Comparison of ENCODE assay signal across 23 cellular contexts in the genomic region with DNA sequence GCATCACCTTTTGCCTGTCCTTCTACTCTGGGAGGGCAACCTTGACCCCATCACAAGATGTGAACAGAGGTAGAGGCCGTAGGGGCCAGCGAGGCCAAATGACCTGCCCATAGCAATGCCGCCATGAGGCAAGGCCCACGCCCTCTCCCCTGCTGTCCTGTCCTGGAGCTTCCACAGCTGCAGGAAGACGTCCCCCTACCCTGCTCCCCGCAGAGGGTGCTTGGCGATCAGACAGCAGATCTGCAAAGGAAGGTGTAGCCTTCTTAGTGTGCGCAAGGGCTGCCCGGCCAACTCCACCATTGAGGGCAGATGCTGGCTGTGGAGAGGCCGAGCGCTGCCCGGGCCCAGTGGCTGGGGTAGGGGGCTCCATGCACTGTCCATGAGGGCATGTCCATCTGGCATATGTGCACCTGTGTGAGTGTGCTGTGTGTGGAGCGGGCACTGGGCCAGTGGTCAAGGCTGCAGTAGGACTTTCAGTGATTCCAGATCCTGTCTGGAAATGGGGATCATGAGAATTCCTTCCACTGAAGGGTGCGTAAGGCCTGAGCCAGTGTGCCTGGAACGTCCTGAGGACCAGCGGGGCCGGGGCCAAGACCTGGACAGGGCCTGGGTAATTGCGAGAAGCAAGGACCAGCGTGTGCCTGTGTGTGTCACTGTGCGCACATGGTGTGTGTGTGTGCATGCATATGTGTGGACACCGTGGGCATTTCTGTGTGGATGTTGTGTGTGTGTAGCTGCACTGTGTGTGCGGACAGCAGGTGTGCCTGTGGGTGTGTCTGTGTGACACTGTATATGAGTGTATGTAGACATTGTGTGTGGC. TPM values are rescaled to one million over a fixed set of nuclear protein-coding genes. Genes with fewer than 3 reads are reported as not detected.
DNase-seq lines count a peak whose midpoint lies in the region; ATAC-seq and TF ChIP-seq lines count a peak whose summit lies in the region.
"Had no signal": no experiment of that assay in that cellular context is flagged by ENCODE, and none has a peak within 500 bp of the region (broad histone marks: within the 10 kb centered on the region; RNA-seq: fewer than 3 reads in every experiment).

No MANE protein-coding gene starts in this region.

- no peak overlapping the region for H2AFZ ChIP-seq in osteoblast (ENCODE audit: low read length)
- H2AFZ ChIP-seq: PC-9 had no signal

- H3K79me2 ChIP-seq in osteoblast (ENCODE audit: insufficient read depth, low read length), result no peaks in the 10 kb centered on the region

- H3K9me3 ChIP-seq in left lung (no peaks in the 10 kb centered on the region), osteoblast (ENCODE audit: low read depth, low read length) (no peaks in the 10 kb centered on the region), tibial artery (no peaks in the 10 kb centered on the region)
- H3K9me3 ChIP-seq: BE2C had no signal

- H3K27me3 Mint-ChIP-seq in natural killer cell treated with Interleukin-12 subunit alpha and Interleukin-12 subunit beta and Interleukin-15 and Interleukin-18, amount 100 ng/mL, for 72 hours, result peaks cover 0 to 5% of the 10 kb centered on the region in 2 donors
- H3K27me3 Mint-ChIP-seq in natural killer cell (ENCODE audit: low read depth in 2 of 2), result no peaks in the 10 kb centered on the region

- intact Hi-C loops in natural killer cell (cut with micrococcal nuclease), result loop anchor here (5.0 kb wide), 1 partner anchor 34 kb away; no protein-coding TSS in a partner anchor
- intact Hi-C loops in left lung (cut with DNase I), result no loop called here
- intact Hi-C loops in tibial artery (cut with DNase I; ENCODE audit: low total_unique reads), result no loop called here

- no peak overlapping the region for H3K4me3 Mint-ChIP-seq in natural killer cell treated with Interleukin-12 subunit alpha and Interleukin-12 subunit beta and Interleukin-15 and Interleukin-18, amount 100 ng/mL, for 72 hours
- H3K4me3 Mint-ChIP-seq in natural killer cell, result no peak overlapping the region
- H3K4me3 Mint-ChIP-seq: H9, HFFc6 had no signal

- H3K27ac ChIP-seq in left lung, result no peak overlapping the region
- H3K27ac ChIP-seq in osteoblast (ENCODE audit: low read depth, low read length), result no peak overlapping the region
- H3K27ac ChIP-seq in tibial artery, result no peak overlapping the region
- H3K27ac ChIP-seq: HL-60, PC-9 had no signal

- H3K4me2 ChIP-seq in osteoblast (ENCODE audit: insufficient read depth, low read length), result no peak overlapping the region
- H3K4me2 ChIP-seq: PC-9 had no signal

- ATAC-seq in natural killer cell treated with Interleukin-12 subunit alpha and Interleukin-12 subunit beta and Interleukin-15 and Interleukin-18, amount 100 ng/mL, for 72 hours, result no peak
- ATAC-seq in natural killer cell, result no peak
- no peak for ATAC-seq in left lung

- no peak overlapping the region for H3K4me3 ChIP-seq in left lung
- no peak overlapping the region for H3K4me3 ChIP-seq in osteoblast (ENCODE audit: insufficient read depth, low read length)
- no peak overlapping the region for H3K4me3 ChIP-seq in tibial artery
- H3K4me3 ChIP-seq: PC-9 had no signal

- H3K27me3 ChIP-seq in left lung (peaks cover 0 to 6% of the 10 kb centered on the region in 2 donors), osteoblast (ENCODE audit: insufficient read depth, low read length) (peaks cover 6% of the 10 kb centered on the region), tibial artery (peaks cover 0 to 43% of the 10 kb centered on the region in 2 donors)
- H3K27me3 ChIP-seq: BE2C had no signal

- H3K4me1 ChIP-seq in left lung, result no peaks in the 10 kb centered on the region
- no peaks in the 10 kb centered on the region for H3K4me1 ChIP-seq in osteoblast (ENCODE audit: insufficient read depth, low read length)
- no peaks in the 10 kb centered on the region for H3K4me1 ChIP-seq in tibial artery
- H3K4me1 ChIP-seq: BE2C had no signal

- H3K36me3 ChIP-seq in left lung, result no peaks in the 10 kb centered on the region
- no peaks in the 10 kb centered on the region for H3K36me3 ChIP-seq in osteoblast (ENCODE audit: insufficient read depth, low read length)
- no peaks in the 10 kb centered on the region for H3K36me3 ChIP-seq in tibial artery
- H3K36me3 ChIP-seq: BE2C had no signal

- TF ChIP-seq CTCF in natural killer cell (IDR thresholded peaks at IDR 0.05), result no peak
- TF ChIP-seq CTCF in left lung (IDR thresholded peaks at IDR 0.05), result no peak
- no peak for TF ChIP-seq CTCF in osteoblast (IDR thresholded peaks at IDR 0.05; ENCODE audit: extremely low read depth, low read depth, low read length)
- TF ChIP-seq CTCF in tibial artery (IDR thresholded peaks at IDR 0.05), result no peak

- DNase-seq in natural killer cell treated with Interleukin-12 subunit alpha and Interleukin-12 subunit beta and Interleukin-15 and Interleukin-18, amount 100 ng/mL, for 72 hours (ENCODE audit: low spot score), result peak; percentile 37
- DNase-seq in natural killer cell, result no peak
- DNase-seq in left lung, result peak; percentile 22 to 63
- peak; percentile 41 for DNase-seq in osteoblast (ENCODE audit: insufficient read length, low spot score, missing footprints)
- no peak for DNase-seq in NCI-H1436 treated with DMSO at 0.1 percent for 48 hours (lab: John Stamatoyannopoulos, UW)
- DNase-seq in tibial artery, result no peak
- no peak for DNase-seq in NCI-H1092 (lab: John Stamatoyannopoulos, UW)
- DNase-seq: BE2C, EL, GF-D8, H9, HFFc6, KBM-7, NCI-H1092 treated with DMSO at 0.1 percent for 48 hours, NCI-H146, NCI-H2029, NCI-H226, NCI-H510A treated with DMSO at 0.1 percent for 48 hours, NCI-H748 treated with DMSO at 0.1 percent for 48 hours, PC-9, RPMI8226 had no signal

- no peak overlapping the region for H3K27ac Mint-ChIP-seq in natural killer cell treated with Interleukin-12 subunit alpha and Interleukin-12 subunit beta and Interleukin-15 and Interleukin-18, amount 100 ng/mL, for 72 hours
- H3K27ac Mint-ChIP-seq in natural killer cell, result no peak overlapping the region
- H3K27ac Mint-ChIP-seq: H9, HFFc6 had no signal

- H3K9me3 Mint-ChIP-seq in natural killer cell treated with Interleukin-12 subunit alpha and Interleukin-12 subunit beta and Interleukin-15 and Interleukin-18, amount 100 ng/mL, for 72 hours, result no peaks in the 10 kb centered on the region
- H3K9me3 Mint-ChIP-seq in natural killer cell, result no peaks in the 10 kb centered on the region
- H3K9me3 Mint-ChIP-seq: H9, HFFc6 had no signal

- peaks cover 0 to 2% of the 10 kb centered on the region in 2 donors for H3K4me1 Mint-ChIP-seq in natural killer cell treated with Interleukin-12 subunit alpha and Interleukin-12 subunit beta and Interleukin-15 and Interleukin-18, amount 100 ng/mL, for 72 hours (ENCODE audit: low read depth in 2 of 2)
- H3K4me1 Mint-ChIP-seq in natural killer cell, result peaks cover 0 to 5% of the 10 kb centered on the region in 2 donors
- H3K4me1 Mint-ChIP-seq: H9 had no signal

- no peaks in the 10 kb centered on the region for H4K20me1 ChIP-seq in osteoblast (ENCODE audit: insufficient read depth, low read length)

- no peaks in the 10 kb centered on the region for H3K36me3 Mint-ChIP-seq in natural killer cell treated with Interleukin-12 subunit alpha and Interleukin-12 subunit beta and Interleukin-15 and Interleukin-18, amount 100 ng/mL, for 72 hours
- no peaks in the 10 kb centered on the region for H3K36me3 Mint-ChIP-seq in natural killer cell

RNA-seq across cellular contexts. Expression of gene TRPM5, which starts 11.0 kb away (rescaled TPM):
- not detected for total RNA-seq in natural killer cell treated with Interleukin-12 subunit alpha and Interleukin-12 subunit beta and Interleukin-15 and Interleukin-18, amount 100 ng/mL, for 72 hours
- total RNA-seq in natural killer cell (not detected), left lung (not detected), osteoblast (under 0.01 TPM in 1 of 2 replicates, not detected in the other)
- total RNA-seq: A673, HFFc6, PC-9 had no signal

RNA-seq across cellular contexts. Expression of gene KCNQ1, which starts 11.5 kb away (rescaled TPM):
- 1 to 10 TPM in 1 of 2 donors, under 1 TPM in 1; 0.19 to 1.4 TPM for total RNA-seq in natural killer cell treated with Interleukin-12 subunit alpha and Interleukin-12 subunit beta and Interleukin-15 and Interleukin-18, amount 100 ng/mL, for 72 hours
- 1 to 10 TPM; 1.9 to 7.8 (median 3.3) TPM for total RNA-seq in natural killer cell
- total RNA-seq in left lung, result 10 to 100 TPM; 33.7 to 37.7 TPM
- total RNA-seq in osteoblast, result not detected in 2 replicates
- total RNA-seq: A673, HFFc6, PC-9 had no signal

RNA-seq across cellular contexts. Expression of gene TSSC4, which starts 32.8 kb away (rescaled TPM):
- total RNA-seq in natural killer cell treated with Interleukin-12 subunit alpha and Interleukin-12 subunit beta and Interleukin-15 and Interleukin-18, amount 100 ng/mL, for 72 hours, result 10 to 100 TPM; 66.0 to 98.2 TPM
- total RNA-seq in natural killer cell (10 to 100 TPM; 52.8 to 67.9 (median 59.3) TPM), left lung (10 to 100 TPM; 35.3 to 47.6 TPM), osteoblast (42.4 and 46.7 TPM in 2 replicates)

RNA-seq across cellular contexts. Expression of gene CD81, which starts 56.2 kb away (rescaled TPM):
- 100 to 1,000 TPM; 306 to 322 TPM for total RNA-seq in natural killer cell treated with Interleukin-12 subunit alpha and Interleukin-12 subunit beta and Interleukin-15 and Interleukin-18, amount 100 ng/mL, for 72 hours
- total RNA-seq in natural killer cell (100 to 1,000 TPM; 263 to 292 (median 263) TPM), left lung (100 to 1,000 TPM; 641 to 754 TPM), osteoblast (184 and 195 TPM in 2 replicates)

Comparison
In these comparisons a context has a peak if more than half of its experiments do, and no peak if none do; other contexts are left out.
1. DNase-seq: peak in natural killer cell treated with Interleukin-12 subunit alpha and Interleukin-12 subunit beta and Interleukin-15 and Interleukin-18, amount 100 ng/mL, for 72 hours (single experiment), left lung (2 of 2) and osteoblast (single experiment); none in natural killer cell (single experiment), NCI-H1436 treated with DMSO at 0.1 percent for 48 hours (single experiment), tibial artery (0 of 2) and NCI-H1092 (single experiment).